ENCODE assay signal across 6 cellular contexts in the genomic region with DNA sequence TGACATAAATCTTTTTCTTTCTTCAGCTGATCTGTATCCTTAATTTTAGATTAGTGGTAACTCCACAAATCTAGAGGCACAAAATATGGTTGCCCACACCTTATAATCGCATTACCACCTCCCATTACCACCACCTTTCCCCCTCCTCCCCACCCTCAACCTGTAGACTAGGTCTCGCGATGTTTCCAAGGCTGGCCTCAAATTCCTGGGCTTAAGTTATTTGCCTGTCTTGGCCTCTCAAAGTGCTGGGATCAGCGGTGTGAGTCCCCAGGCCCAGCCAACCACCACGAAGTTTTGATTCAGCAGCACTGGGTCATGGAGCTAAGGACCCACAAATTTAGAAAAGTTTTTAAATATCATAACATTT.
DNase-seq lines count a peak whose midpoint lies in the region; ATAC-seq and TF ChIP-seq lines count a peak whose summit lies in the region.
"Not testable (repeated sequence)": the region's sequence is repeated elsewhere in the genome, so short reads cannot be mapped to it uniquely, and the experiment has no call there.

No MANE protein-coding gene starts in this region.

- not testable (repeated sequence) for H3K9me3 ChIP-seq in MM.1S (replicated peaks; ENCODE audit: insufficient read depth, low read length); PC-3 (ENCODE audit: low read length)

- not testable (repeated sequence) for H3K27ac ChIP-seq in 22Rv1; MM.1S (ENCODE audit: low read length); PC-3 (ENCODE audit: low read length)

- not testable (repeated sequence) for ATAC-seq in PC-3

- H3K4me1 ChIP-seq in MM.1S (ENCODE audit: low read length); PC-3 (ENCODE audit: insufficient read depth, low read length): not testable (repeated sequence)

- H4K20me1 ChIP-seq in MM.1S (ENCODE audit: insufficient read depth, low read length); PC-3 (ENCODE audit: low read length): not testable (repeated sequence)

- peak; percentile 20 for DNase-seq in H4 (ENCODE audit: low spot score)
- DNase-seq in MM.1S: peak; percentile 34
- DNase-seq in PC-3: not testable (repeated sequence)
- DNase-seq in SK-MEL-5 (ENCODE audit: low read depth, low spot score): peak; percentile 81
- peak; percentile 38 for DNase-seq in islet precursor cell

- H3K27me3 ChIP-seq in MM.1S (replicated peaks; ENCODE audit: insufficient read depth, low read length); PC-3 (ENCODE audit: low read length): not testable (repeated sequence)

- POLR2A ChIA-PET in PC-3 (lab: Charles Lee; ENCODE audit: unreplicated experiment): not testable (repeated sequence)

- not testable (repeated sequence) for H3K9me2 ChIP-seq in MM.1S (replicated peaks; ENCODE audit: insufficient read depth, low read length); PC-3 (replicated peaks; ENCODE audit: low read length)

- not testable (repeated sequence) for BruUV-seq in PC-3 (replicated peaks; lab: Mats Ljungman, UMichigan)

- H2AFZ ChIP-seq in MM.1S (ENCODE audit: low read length); PC-3 (ENCODE audit: low read length): not testable (repeated sequence)

- TF ChIP-seq CTCF in 22Rv1 (IDR thresholded peaks at IDR 0.05): peak; percentile 38
- TF ChIP-seq CTCF in MM.1S (IDR thresholded peaks at IDR 0.05; ENCODE audit: low read length); PC-3 (conservative IDR thresholded peaks at IDR 0.05; ENCODE audit: low read depth, low read length): not testable (repeated sequence)

- H3K4me3 ChIP-seq in MM.1S (ENCODE audit: low read length); PC-3 (ENCODE audit: low read length): not testable (repeated sequence)

- not testable (repeated sequence) for H3K4me2 ChIP-seq in MM.1S (ENCODE audit: low read depth, low read length)
- H3K4me2 ChIP-seq in PC-3 (ENCODE audit: low read length): peak overlapping the region; percentile 37; the same call in 1 of the 2 replicates

- H3K9ac ChIP-seq in MM.1S (ENCODE audit: low read length); PC-3 (ENCODE audit: low read length): not testable (repeated sequence)

- in situ Hi-C loops in SK-MEL-5 (cut with HindIII; ENCODE audit: low pct_unique_long_range_greater_than_20kb, low sequenced_read_pairs): not testable (repeated sequence)

- intact Hi-C loops in PC-3 (cut with micrococcal nuclease): not testable (repeated sequence)

- CTCF ChIA-PET in PC-3 (lab: Charles Lee): not testable (repeated sequence)

- not testable (repeated sequence) for H3F3A ChIP-seq in MM.1S (ENCODE audit: insufficient read depth, low read length); PC-3 (ENCODE audit: low read length, unreplicated experiment)

- H3K36me3 ChIP-seq in MM.1S (replicated peaks; ENCODE audit: insufficient read depth, low read length); PC-3 (ENCODE audit: low read depth, low read length): not testable (repeated sequence)

- not testable (repeated sequence) for H3K79me2 ChIP-seq in MM.1S (ENCODE audit: low read length); PC-3 (ENCODE audit: low read length)
